In the genomic region with DNA sequence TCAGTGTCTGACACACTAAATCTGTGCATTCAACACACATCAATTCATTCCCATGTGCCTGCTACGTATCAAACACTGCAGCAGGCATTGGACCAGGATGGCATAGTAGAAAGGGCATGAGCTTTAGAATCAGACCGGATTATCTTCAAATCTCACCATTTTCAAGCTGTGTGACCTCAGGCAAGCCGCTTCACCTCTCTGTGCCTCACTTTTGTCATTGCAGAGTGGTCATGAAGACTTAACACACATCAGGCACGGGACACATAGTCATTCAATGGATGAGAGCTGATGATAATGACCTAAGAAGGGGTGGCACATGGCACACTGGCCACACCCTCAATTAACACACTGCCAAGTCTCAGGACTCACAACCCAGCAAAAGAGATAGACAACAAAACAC, we compare ENCODE assay signal across 9 cellular contexts. TPM values are rescaled to one million over a fixed set of nuclear protein-coding genes. Genes with fewer than 3 reads are reported as not detected.
"Had no signal": no experiment of that assay in that cellular context is flagged by ENCODE, and none has a peak within 500 bp of the region (broad histone marks: within the 10 kb centered on the region; RNA-seq: fewer than 3 reads in every experiment).

No MANE protein-coding gene starts in this region.

- H3K36me3 ChIP-seq: HAP-1 had no signal

- H3K9ac ChIP-seq: GM23248 had no signal

- H3K9me3 ChIP-seq: HAP-1 had no signal

- H3K27ac ChIP-seq: GM23248 had no signal

- FAIRE-seq: HTR-8/SVneo had no signal

- H3K4me3 ChIP-seq: GM23248, HAP-1 had no signal

- H3K4me1 ChIP-seq: HAP-1 had no signal

- ATAC-seq: HCT116 had no signal

- DNase-seq: GM23248, GOT3, H7, HFFc6, IMR-90, KBM-7 had no signal

- H2AFZ ChIP-seq: GM23248 had no signal

RNA-seq across cellular contexts. Expression of a gene that starts 46.8 kb away (rescaled TPM):
- total RNA-seq: GM23248, HFFc6, IMR-90 had no signal
- polyA plus RNA-seq: GM23248, IMR-90 had no signal
